Comparison of ENCODE assay signal across 1 cellular context in the genomic region with DNA sequence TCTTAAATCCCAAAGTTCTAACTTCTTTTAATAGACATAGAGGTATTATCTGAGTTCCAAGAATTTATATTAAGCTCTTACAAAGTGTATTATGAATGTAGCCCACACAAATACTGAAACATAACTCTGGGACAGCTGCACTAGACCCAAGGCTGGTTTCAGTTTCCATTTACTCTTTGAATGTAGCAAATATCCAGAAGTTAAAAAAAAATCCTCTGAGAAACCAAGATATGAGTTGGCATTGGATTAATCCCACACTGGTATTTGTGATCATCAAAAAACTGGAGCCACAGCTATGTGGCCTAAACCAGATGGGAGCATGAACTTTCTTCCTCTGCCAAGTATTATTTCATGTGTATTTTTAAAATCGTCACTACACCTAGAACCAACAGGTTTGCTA.
TF ChIP-seq lines count a peak whose summit lies in the region.

No MANE protein-coding gene starts in this region.

TF ChIP-seq in SK-N-SH, 30 proteins besides CTCF, POLR2A, EP300 and RAD21:
- TF ChIP-seq RXRA (IDR thresholded peaks at IDR 0.05; ENCODE audit: borderline replicate concordance, low read depth) (no peak), JUND (IDR thresholded peaks at IDR 0.05) (no peak), GABPA (IDR thresholded peaks at IDR 0.05; ENCODE audit: low read depth) (no peak), FOXJ3 (CRISPR knock-in tag; IDR thresholded peaks at IDR 0.05) (no peak), YY1 (IDR thresholded peaks at IDR 0.05; ENCODE audit: low read depth) (no peak)
- TF ChIP-seq, protein P1, sequence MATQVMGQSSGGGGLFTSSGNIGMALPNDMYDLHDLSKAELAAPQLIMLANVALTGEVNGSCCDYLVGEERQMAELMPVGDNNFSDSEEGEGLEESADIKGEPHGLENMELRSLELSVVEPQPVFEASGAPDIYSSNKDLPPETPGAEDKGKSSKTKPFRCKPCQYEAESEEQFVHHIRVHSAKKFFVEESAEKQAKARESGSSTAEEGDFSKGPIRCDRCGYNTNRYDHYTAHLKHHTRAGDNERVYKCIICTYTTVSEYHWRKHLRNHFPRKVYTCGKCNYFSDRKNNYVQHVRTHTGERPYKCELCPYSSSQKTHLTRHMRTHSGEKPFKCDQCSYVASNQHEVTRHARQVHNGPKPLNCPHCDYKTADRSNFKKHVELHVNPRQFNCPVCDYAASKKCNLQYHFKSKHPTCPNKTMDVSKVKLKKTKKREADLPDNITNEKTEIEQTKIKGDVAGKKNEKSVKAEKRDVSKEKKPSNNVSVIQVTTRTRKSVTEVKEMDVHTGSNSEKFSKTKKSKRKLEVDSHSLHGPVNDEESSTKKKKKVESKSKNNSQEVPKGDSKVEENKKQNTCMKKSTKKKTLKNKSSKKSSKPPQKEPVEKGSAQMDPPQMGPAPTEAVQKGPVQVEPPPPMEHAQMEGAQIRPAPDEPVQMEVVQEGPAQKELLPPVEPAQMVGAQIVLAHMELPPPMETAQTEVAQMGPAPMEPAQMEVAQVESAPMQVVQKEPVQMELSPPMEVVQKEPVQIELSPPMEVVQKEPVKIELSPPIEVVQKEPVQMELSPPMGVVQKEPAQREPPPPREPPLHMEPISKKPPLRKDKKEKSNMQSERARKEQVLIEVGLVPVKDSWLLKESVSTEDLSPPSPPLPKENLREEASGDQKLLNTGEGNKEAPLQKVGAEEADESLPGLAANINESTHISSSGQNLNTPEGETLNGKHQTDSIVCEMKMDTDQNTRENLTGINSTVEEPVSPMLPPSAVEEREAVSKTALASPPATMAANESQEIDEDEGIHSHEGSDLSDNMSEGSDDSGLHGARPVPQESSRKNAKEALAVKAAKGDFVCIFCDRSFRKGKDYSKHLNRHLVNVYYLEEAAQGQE (IDR thresholded peaks at IDR 0.05; ENCODE audit: low read depth, low read length), result no peak
- TF ChIP-seq, protein P2, sequence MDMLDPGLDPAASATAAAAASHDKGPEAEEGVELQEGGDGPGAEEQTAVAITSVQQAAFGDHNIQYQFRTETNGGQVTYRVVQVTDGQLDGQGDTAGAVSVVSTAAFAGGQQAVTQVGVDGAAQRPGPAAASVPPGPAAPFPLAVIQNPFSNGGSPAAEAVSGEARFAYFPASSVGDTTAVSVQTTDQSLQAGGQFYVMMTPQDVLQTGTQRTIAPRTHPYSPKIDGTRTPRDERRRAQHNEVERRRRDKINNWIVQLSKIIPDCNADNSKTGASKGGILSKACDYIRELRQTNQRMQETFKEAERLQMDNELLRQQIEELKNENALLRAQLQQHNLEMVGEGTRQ (IDR thresholded peaks at IDR 0.05; ENCODE audit: borderline replicate concordance, low read depth, low read length), result no peak
- TF ChIP-seq, protein P3, sequence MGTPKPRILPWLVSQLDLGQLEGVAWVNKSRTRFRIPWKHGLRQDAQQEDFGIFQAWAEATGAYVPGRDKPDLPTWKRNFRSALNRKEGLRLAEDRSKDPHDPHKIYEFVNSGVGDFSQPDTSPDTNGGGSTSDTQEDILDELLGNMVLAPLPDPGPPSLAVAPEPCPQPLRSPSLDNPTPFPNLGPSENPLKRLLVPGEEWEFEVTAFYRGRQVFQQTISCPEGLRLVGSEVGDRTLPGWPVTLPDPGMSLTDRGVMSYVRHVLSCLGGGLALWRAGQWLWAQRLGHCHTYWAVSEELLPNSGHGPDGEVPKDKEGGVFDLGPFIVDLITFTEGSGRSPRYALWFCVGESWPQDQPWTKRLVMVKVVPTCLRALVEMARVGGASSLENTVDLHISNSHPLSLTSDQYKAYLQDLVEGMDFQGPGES (IDR thresholded peaks at IDR 0.05; ENCODE audit: low read depth, low read length), result no peak
